28 cellular contexts compared by ENCODE assay signal in the genomic region with DNA sequence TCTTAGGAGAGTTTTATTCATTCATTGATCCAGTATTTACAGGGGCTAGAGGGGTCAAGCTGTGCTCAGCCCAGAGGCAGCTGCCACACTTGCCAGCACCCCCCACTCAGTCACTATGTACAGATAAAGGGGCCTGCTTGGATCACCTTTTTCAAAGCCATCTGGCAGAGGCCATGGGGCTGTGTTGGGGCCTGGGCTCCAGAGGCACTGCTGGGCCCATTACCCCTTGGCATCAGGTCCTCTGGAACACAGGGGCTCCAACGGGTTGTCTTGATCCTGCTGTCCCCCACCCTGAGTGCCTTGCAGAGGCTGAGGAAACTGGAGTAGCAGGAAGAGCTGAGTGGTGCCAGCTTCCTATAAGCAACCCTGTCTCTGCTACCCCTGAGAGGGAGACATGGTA. TPM values are rescaled to one million over a fixed set of nuclear protein-coding genes. Genes with fewer than 3 reads are reported as not detected.
DNase-seq lines count a peak whose midpoint lies in the region; ATAC-seq and TF ChIP-seq lines count a peak whose summit lies in the region.
"Had no signal": no experiment of that assay in that cellular context is flagged by ENCODE, and none has a peak within 500 bp of the region (broad histone marks: within the 10 kb centered on the region; RNA-seq: fewer than 3 reads in every experiment).

No MANE protein-coding gene starts in this region.

- intact Hi-C loops in CD14-positive monocyte (cut with micrococcal nuclease) = loop anchor here in 1 of 2 donors (2.0 to 10.0 kb wide), 2 partner anchors 20 to 116 kb away; partner anchors contain the start of gene GLYCTK

- DNase-seq in activated T-cell treated with anti-CD3 and anti-CD28 coated beads, Interleukin-2, amount 50 U/mL, for 24 hours = no peak
- no peak for DNase-seq in activated T-cell treated with anti-CD3 and anti-CD28 coated beads, Interleukin-2, amount 50 U/mL, for 1 hour
- DNase-seq in CD14-positive monocyte (ENCODE audit: low spot score) (peak; percentile 38), glomerular visceral epithelial cell (ENCODE audit: extremely low spot score) (no peak), NCI-H1092 treated with DMSO at 0.1 percent for 48 hours (lab: John Stamatoyannopoulos, UW) (no peak), mesenteric fat pad (ENCODE audit: low spot score) (no peak)
- DNase-seq in naive thymus-derived CD8-positive, alpha-beta T cell = no peak
- DNase-seq: activated CD4-positive, alpha-beta T cell treated with anti-CD3 and anti-CD28 coated beads for 36 hours; adrenal gland; Calu3; DMS79 treated with DMSO at 0.1 percent for 48 hours; gastrocnemius medialis; GDM1; H9; hypothalamus; Karpas-422; NCI-H1436; NCI-H2081 treated with DMSO at 0.1 percent for 48 hours; NCI-H2227 treated with DMSO at 0.1 percent for 48 hours; NCI-H526 treated with DMSO at 0.1 percent for 48 hours; NK-92 treated with Interleukin-12 subunit alpha and Interleukin-12 subunit beta, amount 100 ng/mL, for 24 hours; nucleus accumbens; SHP77 treated with DMSO at 0.1 percent for 48 hours; stimulated activated CD4-positive, alpha-beta T cell treated with anti-CD3 and anti-CD28 coated beads, Interleukin-15, amount 100 ng/mL, for 24 hours; stimulated activated CD4-positive, alpha-beta T cell treated with anti-CD3 and anti-CD28 coated beads, Interleukin-4, amount 100 ng/mL, for 4 hours had no signal

- peak overlapping the region; percentile 58 for H3K27ac Mint-ChIP-seq in activated T-cell treated with anti-CD3 and anti-CD28 coated beads, Interleukin-2, amount 50 U/mL, for 24 hours
- peak overlapping the region in 2 of 7 donors; percentile 26 to 64 for H3K27ac Mint-ChIP-seq in CD14-positive monocyte
- H3K27ac Mint-ChIP-seq in activated T-helper 17 cell treated with anti-CD3 and anti-CD28 coated beads, Interleukin-2, amount 50 U/mL, for 72 hours = peak overlapping the region; percentile 3
- peak overlapping the region in 6 of 10 donors; percentile 14 to 71 (median 38) for H3K27ac Mint-ChIP-seq in naive thymus-derived CD8-positive, alpha-beta T cell

- no peaks in the 10 kb centered on the region for H3K9me3 Mint-ChIP-seq in activated T-cell treated with anti-CD3 and anti-CD28 coated beads, Interleukin-2, amount 50 U/mL, for 24 hours
- H3K9me3 Mint-ChIP-seq in CD14-positive monocyte = peaks cover 0 to 2% (median 0%) of the 10 kb centered on the region in 7 donors
- no peaks in the 10 kb centered on the region for H3K9me3 Mint-ChIP-seq in activated T-helper 17 cell treated with anti-CD3 and anti-CD28 coated beads, Interleukin-2, amount 50 U/mL, for 72 hours
- no peaks in the 10 kb centered on the region for H3K9me3 Mint-ChIP-seq in naive thymus-derived CD8-positive, alpha-beta T cell
- H3K9me3 Mint-ChIP-seq: H9 had no signal

- no peaks in the 10 kb centered on the region for H3K4me1 Mint-ChIP-seq in activated T-cell treated with anti-CD3 and anti-CD28 coated beads, Interleukin-2, amount 50 U/mL, for 24 hours (ENCODE audit: low read depth)
- no peaks in the 10 kb centered on the region for H3K4me1 Mint-ChIP-seq in CD14-positive monocyte
- H3K4me1 Mint-ChIP-seq in activated T-helper 17 cell treated with anti-CD3 and anti-CD28 coated beads, Interleukin-2, amount 50 U/mL, for 72 hours = no peaks in the 10 kb centered on the region
- H3K4me1 Mint-ChIP-seq in naive thymus-derived CD8-positive, alpha-beta T cell = peaks cover 0 to 2% (median 2%) of the 10 kb centered on the region in 4 donors
- H3K4me1 Mint-ChIP-seq: activated CD4-positive, alpha-beta T cell treated with anti-CD3 and anti-CD28 coated beads for 36 hours; H9 had no signal

- no peak overlapping the region for H3K4me3 Mint-ChIP-seq in activated T-cell treated with anti-CD3 and anti-CD28 coated beads, Interleukin-2, amount 50 U/mL, for 24 hours
- no peak overlapping the region for H3K4me3 Mint-ChIP-seq in CD14-positive monocyte
- no peak overlapping the region for H3K4me3 Mint-ChIP-seq in activated T-helper 17 cell treated with anti-CD3 and anti-CD28 coated beads, Interleukin-2, amount 50 U/mL, for 72 hours
- no peak overlapping the region for H3K4me3 Mint-ChIP-seq in naive thymus-derived CD8-positive, alpha-beta T cell
- H3K4me3 Mint-ChIP-seq: activated CD4-positive, alpha-beta T cell treated with anti-CD3 and anti-CD28 coated beads for 36 hours; H9 had no signal

- POLR2A ChIA-PET in naive thymus-derived CD8-positive, alpha-beta T cell (lab: Charles Lee) = no interaction called here

- no peak for TF ChIP-seq CTCF in CD14-positive monocyte (IDR thresholded peaks at IDR 0.05)

- no peak for ATAC-seq in activated T-helper 17 cell treated with anti-CD3 and anti-CD28 coated beads, Interleukin-2, amount 50 U/mL, for 72 hours (replicated peaks)
- ATAC-seq in naive thymus-derived CD8-positive, alpha-beta T cell = peak in 1 of 2 donors; percentile 11
- ATAC-seq: activated CD4-positive, alpha-beta T cell treated with anti-CD3 and anti-CD28 coated beads for 36 hours; gastrocnemius medialis; left lobe of liver had no signal

- H3K36me3 Mint-ChIP-seq in activated T-cell treated with anti-CD3 and anti-CD28 coated beads, Interleukin-2, amount 50 U/mL, for 24 hours (ENCODE audit: low read depth) = peaks cover 78% of the 10 kb centered on the region
- H3K36me3 Mint-ChIP-seq in CD14-positive monocyte = peaks cover 63 to 84% of the 10 kb centered on the region in 2 donors
- H3K36me3 Mint-ChIP-seq in activated T-helper 17 cell treated with anti-CD3 and anti-CD28 coated beads, Interleukin-2, amount 50 U/mL, for 72 hours (ENCODE audit: low read depth) = peaks cover 54% of the 10 kb centered on the region
- H3K36me3 Mint-ChIP-seq in naive thymus-derived CD8-positive, alpha-beta T cell = peaks cover 0 to 56% (median 6%) of the 10 kb centered on the region in 3 donors

- H3K27me3 Mint-ChIP-seq in activated T-cell treated with anti-CD3 and anti-CD28 coated beads, Interleukin-2, amount 50 U/mL, for 24 hours = no peaks in the 10 kb centered on the region
- no peaks in the 10 kb centered on the region for H3K27me3 Mint-ChIP-seq in CD14-positive monocyte (ENCODE audit: low read depth in 3 of 3)
- no peaks in the 10 kb centered on the region for H3K27me3 Mint-ChIP-seq in activated T-helper 17 cell treated with anti-CD3 and anti-CD28 coated beads, Interleukin-2, amount 50 U/mL, for 72 hours
- no peaks in the 10 kb centered on the region for H3K27me3 Mint-ChIP-seq in naive thymus-derived CD8-positive, alpha-beta T cell
- H3K27me3 Mint-ChIP-seq: activated CD4-positive, alpha-beta T cell treated with anti-CD3 and anti-CD28 coated beads for 36 hours had no signal

RNA-seq across cellular contexts. Expression of gene BAP1, which starts 8.8 kb away (rescaled TPM):
- polyA plus RNA-seq in CD14-positive monocyte = 10 to 100 TPM; 11.2 to 12.9 TPM
- total RNA-seq in activated T-helper 17 cell treated with anti-CD3 and anti-CD28 coated beads, Interleukin-2, amount 50 U/mL, for 72 hours = 100 to 1,000 TPM in 1 of 2 donors, 10 to 100 TPM in 1; 96.7 to 106 TPM
- total RNA-seq in naive thymus-derived CD8-positive, alpha-beta T cell = 100 to 1,000 TPM; 105 to 106 TPM
- polyA plus RNA-seq in naive thymus-derived CD8-positive, alpha-beta T cell = 10 to 100 TPM; 15.8 to 22.6 (median 16.9) TPM
- 66.6 TPM for total RNA-seq in mesenteric fat pad

RNA-seq across cellular contexts. Expression of gene PHF7, which starts 9.4 kb away (rescaled TPM):
- polyA plus RNA-seq in CD14-positive monocyte = 1 to 10 TPM; 3.3 to 6.2 TPM
- 10 to 100 TPM; 16.7 to 22.5 TPM for total RNA-seq in activated T-helper 17 cell treated with anti-CD3 and anti-CD28 coated beads, Interleukin-2, amount 50 U/mL, for 72 hours
- total RNA-seq in naive thymus-derived CD8-positive, alpha-beta T cell = 10 to 100 TPM; 14.2 to 18.1 TPM
- polyA plus RNA-seq in naive thymus-derived CD8-positive, alpha-beta T cell = 1 to 10 TPM; 7.1 to 9.5 (median 7.7) TPM
- 10.1 TPM for total RNA-seq in mesenteric fat pad

RNA-seq across cellular contexts. Expression of gene SEMA3G, which starts 43.9 kb away (rescaled TPM):
- polyA plus RNA-seq in CD14-positive monocyte = not detected
- under 1 TPM; 0.08 to 0.82 TPM for total RNA-seq in activated T-helper 17 cell treated with anti-CD3 and anti-CD28 coated beads, Interleukin-2, amount 50 U/mL, for 72 hours
- total RNA-seq in naive thymus-derived CD8-positive, alpha-beta T cell = not detected
- polyA plus RNA-seq in naive thymus-derived CD8-positive, alpha-beta T cell = not detected
- 144 TPM for total RNA-seq in mesenteric fat pad
- total RNA-seq: activated CD4-positive, alpha-beta T cell treated with anti-CD3 and anti-CD28 coated beads for 36 hours had no signal

RNA-seq across cellular contexts. Expression of gene TNNC1, which starts 52.8 kb away (rescaled TPM):
- polyA plus RNA-seq in CD14-positive monocyte = not detected
- total RNA-seq in activated T-helper 17 cell treated with anti-CD3 and anti-CD28 coated beads, Interleukin-2, amount 50 U/mL, for 72 hours = 1 to 10 TPM; 2.0 to 6.5 TPM
- 1 to 10 TPM; 7.1 to 7.8 TPM for total RNA-seq in naive thymus-derived CD8-positive, alpha-beta T cell
- polyA plus RNA-seq in naive thymus-derived CD8-positive, alpha-beta T cell = 1 to 10 TPM in 1 of 3 donors, under 1 TPM in 2; 0.60 to 1.4 (median 0.90) TPM
- total RNA-seq in mesenteric fat pad = not detected
- total RNA-seq: pulmonary artery endothelial cell had no signal

RNA-seq across cellular contexts. Expression of gene NISCH, which starts 54.4 kb away (rescaled TPM):
- polyA plus RNA-seq in CD14-positive monocyte = 10 to 100 TPM in 1 of 2 donors, 1 to 10 TPM in 1; 9.7 to 13.1 TPM
- 100 to 1,000 TPM in 1 of 2 donors, 10 to 100 TPM in 1; 75.2 to 123 TPM for total RNA-seq in activated T-helper 17 cell treated with anti-CD3 and anti-CD28 coated beads, Interleukin-2, amount 50 U/mL, for 72 hours
- 100 to 1,000 TPM; 180 to 191 TPM for total RNA-seq in naive thymus-derived CD8-positive, alpha-beta T cell
- polyA plus RNA-seq in naive thymus-derived CD8-positive, alpha-beta T cell = 10 to 100 TPM; 17.8 to 30.1 (median 20.4) TPM
- 71.6 TPM for total RNA-seq in mesenteric fat pad

Comparison
In these comparisons a context has a peak if more than half of its experiments do, and no peak if none do; other contexts are left out.
1. RNA of gene SEMA3G, which starts 43.9 kb away (total RNA-seq): 144 TPM in mesenteric fat pad (single experiment); 0.08 to 0.82 TPM in activated T-helper 17 cell treated with anti-CD3 and anti-CD28 coated beads, Interleukin-2, amount 50 U/mL, for 72 hours and not detected in naive thymus-derived CD8-positive, alpha-beta T cell; every median in the first group is over 10 times any median in the second.